Comparison of ENCODE assay signal across 1 cellular context in genomic region chr11:124753624-124754023, GRCh38.
TF ChIP-seq lines count a peak whose summit lies in the region.

No MANE protein-coding gene starts in this region.

TF ChIP-seq in IMR-90, 13 proteins besides CTCF, POLR2A, EP300 and RAD21:
- TF ChIP-seq MAFK (IDR thresholded peaks at IDR 0.05; ENCODE audit: low read depth, low read length) = no peak
- no peak for TF ChIP-seq RCOR1 (IDR thresholded peaks at IDR 0.05; ENCODE audit: insufficient replicate concordance, low read length)
- TF ChIP-seq CEBPB (IDR thresholded peaks at IDR 0.05; ENCODE audit: low read depth, low read length) = no peak
